In genomic region chr11:33040862-33041453, GRCh38 we compare ENCODE assay signal across 8 cellular contexts. TPM values are rescaled to one million over a fixed set of nuclear protein-coding genes. Genes with fewer than 3 reads are reported as not detected.
DNase-seq lines count a peak whose midpoint lies in the region; ATAC-seq, FAIRE-seq and TF ChIP-seq lines count a peak whose summit lies in the region.

No MANE protein-coding gene starts in this region.

- no peak overlapping the region for H3K27ac ChIP-seq in astrocyte (ENCODE audit: low read depth, low read length)
- peak overlapping the region in 1 of 5 donors; percentile 97 for H3K27ac ChIP-seq in adrenal gland

- peak overlapping the region; percentile 96 for H3K27ac Mint-ChIP-seq in Caco-2 (ENCODE audit: unreplicated experiment)
- no peak overlapping the region for H3K27ac Mint-ChIP-seq in astrocyte (ENCODE audit: unreplicated experiment)
- peak overlapping the region; percentile 59 to 94 (median 93) for H3K27ac Mint-ChIP-seq in naive thymus-derived CD8-positive, alpha-beta T cell

- H3K9me3 ChIP-seq in Caco-2 (peaks cover 3% of the 10 kb centered on the region; the same call in 1 of the 2 replicates), astrocyte (ENCODE audit: insufficient read depth, low read depth, low read length) (no peaks in the 10 kb centered on the region), adrenal gland (replicated peaks in 1 of 3) (no peaks in the 10 kb centered on the region)

- no peaks in the 10 kb centered on the region for H4K20me1 ChIP-seq in astrocyte (ENCODE audit: insufficient read depth, low read length)

- H3K27me3 ChIP-seq in Caco-2 (replicated peaks; ENCODE audit: control insufficient read depth, insufficient read depth, low read length) (no peaks in the 10 kb centered on the region), astrocyte (ENCODE audit: insufficient read depth, low read length) (no peaks in the 10 kb centered on the region), adrenal gland (no peaks in the 10 kb centered on the region)

- H3K4me2 ChIP-seq in astrocyte (ENCODE audit: low read length) = peak overlapping the region; percentile 96

- POLR2A ChIA-PET in Caco-2 (lab: Charles Lee) = no interaction called here
- POLR2A ChIA-PET in naive thymus-derived CD8-positive, alpha-beta T cell (lab: Charles Lee) = interaction anchor here (1.0 to 3.5 kb wide), 5 partner anchors 19 to 71 kb away, joined by 3 to 34 read pairs (median 16); partner anchors contain the start of gene DEPDC7

- peaks cover 31% of the 10 kb centered on the region for H3K36me3 Mint-ChIP-seq in Caco-2 (ENCODE audit: insufficient read depth, unreplicated experiment)
- H3K36me3 Mint-ChIP-seq in astrocyte (ENCODE audit: low read depth, unreplicated experiment) = peaks cover 13% of the 10 kb centered on the region
- H3K36me3 Mint-ChIP-seq in naive thymus-derived CD8-positive, alpha-beta T cell = peaks cover 0 to 17% (median 0%) of the 10 kb centered on the region in 3 donors

- CTCF ChIA-PET in Caco-2 (lab: Charles Lee) = interaction anchor here (1.4 kb wide), 1 partner anchor 9 kb away, joined by 7 read pairs; no protein-coding TSS in a partner anchor

- H3K4me1 ChIP-seq in Caco-2 = peaks cover 17% of the 10 kb centered on the region
- peaks cover 23% of the 10 kb centered on the region for H3K4me1 ChIP-seq in astrocyte (ENCODE audit: insufficient read depth, low read length)
- peaks cover 6 to 10% of the 10 kb centered on the region in 2 donors for H3K4me1 ChIP-seq in adrenal gland (replicated peaks in 1 of 2)

- no peak for TF ChIP-seq CTCF in Caco-2 (IDR thresholded peaks at IDR 0.05; ENCODE audit: insufficient read depth in 1 of 2, low read depth in 1 of 2, low read length in 1 of 2, severe bottlenecking in 1 of 2, unreplicated experiment in 1 of 2)
- no peak for TF ChIP-seq CTCF in astrocyte (IDR thresholded peaks at IDR 0.05; ENCODE audit: insufficient read depth, low read depth, low read length)
- no peak for TF ChIP-seq CTCF in adrenal gland (IDR thresholded peaks at IDR 0.05)

- DNase-seq in Caco-2 = no peak
- DNase-seq in astrocyte (ENCODE audit: low read depth) = no peak
- DNase-seq in naive thymus-derived CD8-positive, alpha-beta T cell = no peak
- DNase-seq in putamen (ENCODE audit: low spot score) = no peak
- no peak for DNase-seq in posterior cingulate gyrus
- no peak for DNase-seq in adrenal gland

- peaks cover 21% of the 10 kb centered on the region for H3K79me2 ChIP-seq in astrocyte (ENCODE audit: insufficient read depth, low read length)

- no peak overlapping the region for H2AFZ ChIP-seq in astrocyte (ENCODE audit: low read depth, low read length)

- H3K4me3 Mint-ChIP-seq in Caco-2 (ENCODE audit: unreplicated experiment) (peak overlapping the region; percentile 80), astrocyte (ENCODE audit: unreplicated experiment) (peak overlapping the region; percentile 90)
- peak overlapping the region; percentile 86 to 97 (median 93) for H3K4me3 Mint-ChIP-seq in naive thymus-derived CD8-positive, alpha-beta T cell

- H3K4me3 ChIP-seq in Caco-2 (ENCODE audit: low read depth, low read length) = peak overlapping the region; percentile 80
- H3K4me3 ChIP-seq in astrocyte (ENCODE audit: insufficient read depth, low read depth, low read length) = peak overlapping the region; percentile 82
- peak overlapping the region in 1 of 4 donors; percentile 67 for H3K4me3 ChIP-seq in adrenal gland

- no peak for FAIRE-seq in astrocyte (lab: Jason Lieb, UNC)

- no peak for TF ChIP-seq POLR2A in adrenal gland (IDR thresholded peaks at IDR 0.05)

- 68 to 89% (median 77%) methylated on average over 5 of the region's 5 CpGs for WGBS in adrenal gland, 4 donors

- BruUV-seq in Caco-2 (replicated peaks; lab: Mats Ljungman, UMichigan) = no TSS peak

- no peaks in the 10 kb centered on the region for H3K9me3 Mint-ChIP-seq in Caco-2 (ENCODE audit: unreplicated experiment)
- H3K9me3 Mint-ChIP-seq in astrocyte (ENCODE audit: unreplicated experiment) = peaks cover 4% of the 10 kb centered on the region
- no peaks in the 10 kb centered on the region for H3K9me3 Mint-ChIP-seq in naive thymus-derived CD8-positive, alpha-beta T cell

- peak overlapping the region; percentile 99 for H3K9ac ChIP-seq in astrocyte (ENCODE audit: low read length)

- peaks cover 8% of the 10 kb centered on the region for H3K4me1 Mint-ChIP-seq in Caco-2 (ENCODE audit: low read depth, unreplicated experiment)
- H3K4me1 Mint-ChIP-seq in astrocyte (ENCODE audit: low read depth, unreplicated experiment) = peaks cover 8% of the 10 kb centered on the region
- peaks cover 7 to 19% (median 14%) of the 10 kb centered on the region in 4 donors for H3K4me1 Mint-ChIP-seq in naive thymus-derived CD8-positive, alpha-beta T cell

- H3K36me3 ChIP-seq in Caco-2 (ENCODE audit: control insufficient read depth, insufficient read depth, low read length) (peaks cover 3% of the 10 kb centered on the region; the same call in 1 of the 2 replicates), astrocyte (ENCODE audit: insufficient read depth, low read length) (peaks cover 3% of the 10 kb centered on the region), adrenal gland (replicated peaks in 1 of 2) (peaks cover 0 to 14% of the 10 kb centered on the region in 2 donors)

- H3K27me3 Mint-ChIP-seq in Caco-2 (ENCODE audit: insufficient read depth, unreplicated experiment) (no peaks in the 10 kb centered on the region), astrocyte (ENCODE audit: low read depth, unreplicated experiment) (no peaks in the 10 kb centered on the region)
- no peaks in the 10 kb centered on the region for H3K27me3 Mint-ChIP-seq in naive thymus-derived CD8-positive, alpha-beta T cell

- intact Hi-C loops in Caco-2 (cut with micrococcal nuclease; ENCODE audit: unreplicated experiment) (no loop called here), posterior cingulate gyrus (cut with DNase I) (no loop called here), adrenal gland (cut with DNase I) (no loop called here)

- ATAC-seq in HG02623 (IDR thresholded peaks at IDR 0.05; ENCODE audit: unreplicated experiment) = peak; percentile 17
- ATAC-seq in naive thymus-derived CD8-positive, alpha-beta T cell = no peak
- no peak for ATAC-seq in HG02885 (IDR thresholded peaks at IDR 0.05; ENCODE audit: poor library complexity, unreplicated experiment)

RNA-seq across cellular contexts. Expression of gene TCP11L1, which starts 1.6 kb away (rescaled TPM):
- total RNA-seq in Caco-2 (2022) = 22.8 and 25.0 TPM in 2 replicates
- total RNA-seq in astrocyte = 28.8 and 29.7 TPM in 2 replicates
- total RNA-seq in naive thymus-derived CD8-positive, alpha-beta T cell = 10 to 100 TPM; 17.5 to 20.1 TPM
- 1 to 10 TPM; 2.3 to 3.0 (median 2.4) TPM for polyA plus RNA-seq in naive thymus-derived CD8-positive, alpha-beta T cell
- total RNA-seq in adrenal gland = 10 to 100 TPM in 7 of 8 donors, 1 to 10 TPM in 1; 8.8 to 35.2 (median 14.1) TPM
- 1 to 10 TPM; 3.0 to 8.8 (median 5.5) TPM for polyA plus RNA-seq in adrenal gland

RNA-seq across cellular contexts. Expression of gene DEPDC7, which starts 25.3 kb away (rescaled TPM):
- 17.0 and 17.2 TPM in 2 replicates for total RNA-seq in Caco-2 (2022)
- total RNA-seq in astrocyte = 3.7 and 4.0 TPM in 2 replicates
- total RNA-seq in naive thymus-derived CD8-positive, alpha-beta T cell = 10 to 100 TPM; 11.7 to 13.6 TPM
- 1 to 10 TPM in 2 of 3 donors, under 1 TPM in 1; 0.77 to 2.7 (median 1.1) TPM for polyA plus RNA-seq in naive thymus-derived CD8-positive, alpha-beta T cell
- 1 to 10 TPM in 3 of 8 donors, under 1 TPM in 4, not detected in 1; 0.32 to 3.6 (median 0.90) TPM for total RNA-seq in adrenal gland
- 1 to 10 TPM in 1 of 3 donors, under 1 TPM in 2; 0.38 to 1.1 (median 0.67) TPM for polyA plus RNA-seq in adrenal gland
